ENCODE assay signal across 15 cellular contexts in genomic region chr6:53527249-53527765, GRCh38. TPM values are rescaled to one million over a fixed set of nuclear protein-coding genes. Genes with fewer than 3 reads are reported as not detected.
DNase-seq lines count a peak whose midpoint lies in the region; ATAC-seq and TF ChIP-seq lines count a peak whose summit lies in the region.
"Had no signal": no experiment of that assay in that cellular context is flagged by ENCODE, and none has a peak within 500 bp of the region (broad histone marks: within the 10 kb centered on the region; RNA-seq: fewer than 3 reads in every experiment).

No MANE protein-coding gene starts in this region.

- H3K4me1 ChIP-seq in breast epithelium (no peaks in the 10 kb centered on the region), gastroesophageal sphincter (peaks cover 20 to 100% (median 44%) of the 10 kb centered on the region in 3 donors)

- H3K36me3 ChIP-seq in breast epithelium = no peaks in the 10 kb centered on the region
- H3K36me3 ChIP-seq in gastroesophageal sphincter = no peaks in the 10 kb centered on the region

- H3K27me3 ChIP-seq in breast epithelium (no peaks in the 10 kb centered on the region), gastroesophageal sphincter (no peaks in the 10 kb centered on the region)
- H3K27me3 ChIP-seq: foreskin keratinocyte had no signal

- DNase-seq in MCF 10A (ENCODE audit: unreplicated experiment) = no peak
- no peak for DNase-seq in breast epithelium (ENCODE audit: low spot score in 2 of 2)
- DNase-seq in NCI-H2196 treated with DMSO at 0.1 percent for 48 hours (lab: John Stamatoyannopoulos, UW; ENCODE audit: unreplicated experiment) = peak; percentile 25
- DNase-seq in type B pancreatic cell (ENCODE audit: extremely low spot score, unreplicated experiment) = no peak
- DNase-seq in HCEC 1CT = no peak
- no peak for DNase-seq in NCI-H446 (lab: John Stamatoyannopoulos, UW)
- DNase-seq in activated gamma-delta T cell (lab: John Stamatoyannopoulos, UW) = no peak
- DNase-seq: activated CD4-positive, alpha-beta T cell treated with anti-CD3 and anti-CD28 coated beads for 4 hours; activated CD8-positive, alpha-beta memory T cell treated with anti-CD3 and anti-CD28 coated beads, Interleukin-2, amount 50 U/mL, for 48 hours; activated naive CD4-positive, alpha-beta T cell treated with Interleukin-2 at 50 U/mL for 16 hours; foreskin keratinocyte; left colon; NCI-H226; stimulated activated CD4-positive, alpha-beta T cell treated with anti-CD3 and anti-CD28 coated beads, Interleukin-1b, Interleukin-23, amount 100 ng/mL, for 48 hours had no signal

- intact Hi-C loops in MCF 10A (cut with micrococcal nuclease) (no loop called here), breast epithelium (cut with DNase I; ENCODE audit: low total_unique reads) (no loop called here)

- H3K27ac Mint-ChIP-seq in MCF 10A (ENCODE audit: low read depth, unreplicated experiment) = peak overlapping the region; percentile 23
- H3K27ac Mint-ChIP-seq in type B pancreatic cell = peak overlapping the region; percentile 32

- 50 to 82% methylated on average over 2 to 4 of the region's 4 CpGs for WGBS in gastroesophageal sphincter (ENCODE audit: low coverage in 1 of 2), 2 donors

- TF ChIP-seq POLR2A in breast epithelium (IDR thresholded peaks at IDR 0.05) = no peak
- no peak for TF ChIP-seq POLR2A in gastroesophageal sphincter (IDR thresholded peaks at IDR 0.05)

- H3K4me3 Mint-ChIP-seq in MCF 10A (ENCODE audit: unreplicated experiment) (no peak overlapping the region), type B pancreatic cell (no peak overlapping the region)

- H3K27ac ChIP-seq in breast epithelium = no peak overlapping the region
- H3K27ac ChIP-seq in gastroesophageal sphincter = peak overlapping the region in 3 of 4 donors; percentile 56 to 79 (median 62)
- H3K27ac ChIP-seq: foreskin keratinocyte had no signal

- no peaks in the 10 kb centered on the region for H3K9me3 Mint-ChIP-seq in MCF 10A (ENCODE audit: unreplicated experiment)
- H3K9me3 Mint-ChIP-seq in type B pancreatic cell = no peaks in the 10 kb centered on the region

- CTCF ChIA-PET in MCF 10A (lab: Yijun Ruan, JAX) = interaction anchor here (0.6 to 2.7 kb wide), 3 partner anchors 34 to 358 kb away, joined by 3 to 7 read pairs (median 3); no protein-coding TSS in a partner anchor

- H3K36me3 Mint-ChIP-seq in MCF 10A (ENCODE audit: insufficient read depth, unreplicated experiment) = peaks cover 8% of the 10 kb centered on the region
- H3K36me3 Mint-ChIP-seq in type B pancreatic cell = peaks cover 3% of the 10 kb centered on the region

- POLR2A ChIA-PET in MCF 10A (lab: Yijun Ruan, JAX) = interaction anchor here (0.6 to 1.7 kb wide), 2 partner anchors 10 to 189 kb away, joined by 4 to 6 read pairs; no protein-coding TSS in a partner anchor

- H3K4me1 Mint-ChIP-seq in MCF 10A (ENCODE audit: insufficient read depth, unreplicated experiment) (peaks cover 60% of the 10 kb centered on the region), type B pancreatic cell (ENCODE audit: unreplicated experiment) (peaks cover 72% of the 10 kb centered on the region)

- H3K9me3 ChIP-seq in breast epithelium (no peaks in the 10 kb centered on the region), gastroesophageal sphincter (no peaks in the 10 kb centered on the region)

- H3K4me3 ChIP-seq in breast epithelium (no peak overlapping the region), gastroesophageal sphincter (no peak overlapping the region)

- TF ChIP-seq CTCF in MCF 10A (IDR thresholded peaks at IDR 0.05; ENCODE audit: unreplicated experiment) (no peak), breast epithelium (IDR thresholded peaks at IDR 0.05) (no peak), gastroesophageal sphincter (IDR thresholded peaks at IDR 0.05) (no peak), type B pancreatic cell (conservative IDR thresholded peaks at IDR 0.05) (no peak)

- ATAC-seq in gastroesophageal sphincter = no peak
- ATAC-seq: foreskin keratinocyte, left colon had no signal

- BruUV-seq in MCF 10A (replicated peaks; lab: Mats Ljungman, UMichigan) = no TSS peak

- TF ChIP-seq EP300 in gastroesophageal sphincter (IDR thresholded peaks at IDR 0.05) = no peak

- H3K27me3 Mint-ChIP-seq in MCF 10A (ENCODE audit: insufficient read depth, unreplicated experiment) = no peaks in the 10 kb centered on the region
- no peaks in the 10 kb centered on the region for H3K27me3 Mint-ChIP-seq in type B pancreatic cell

RNA-seq across cellular contexts. Expression of gene GCLC, which starts 17.6 kb away (rescaled TPM):
- total RNA-seq in MCF 10A (2022) (74.8 and 108 TPM in 2 replicates), breast epithelium (10 to 100 TPM; 33.8 to 50.6 (median 39.0) TPM), gastroesophageal sphincter (10 to 100 TPM; 63.5 to 84.3 (median 71.7) TPM), type B pancreatic cell (ENCODE audit: low replicate concordance) (54.6 and 123 TPM in 2 replicates)

Comparison
In these comparisons a context has a peak if more than half of its experiments do, and no peak if none do; other contexts are left out.
1. H3K27ac ChIP-seq: peak in gastroesophageal sphincter (3 of 4); none in breast epithelium (0 of 2).